Comparison of ENCODE assay signal across 8 cellular contexts in the genomic region with DNA sequence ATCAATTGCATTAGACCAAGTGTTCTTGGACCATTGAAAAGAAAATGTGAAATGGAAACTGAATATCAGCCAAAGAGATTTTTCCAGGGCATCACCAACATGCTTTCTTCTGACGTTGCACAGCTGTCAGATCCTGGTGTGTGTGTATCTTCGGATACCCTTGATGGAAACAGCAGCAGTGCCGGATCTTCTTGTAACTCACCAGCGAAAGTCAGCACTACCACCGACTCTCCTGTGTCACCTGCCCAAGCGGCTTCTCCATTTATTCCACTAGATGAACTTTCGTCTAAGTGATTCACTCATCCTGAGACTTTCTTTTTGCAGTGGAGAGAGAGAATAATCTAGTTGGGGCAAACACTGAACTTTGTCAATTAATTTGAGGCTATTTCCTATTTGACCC.
DNase-seq lines count a peak whose midpoint lies in the region; FAIRE-seq lines count a peak whose summit lies in the region.

No MANE protein-coding gene starts in this region.

- H3K27me3 ChIP-seq in iPS DF 6.9 (ENCODE audit: control insufficient read depth, insufficient read depth, low read length) = no peaks in the 10 kb centered on the region; the same call in 1 of the 2 replicates
- no peaks in the 10 kb centered on the region for H3K27me3 ChIP-seq in subcutaneous abdominal adipose tissue (ENCODE audit: control insufficient read depth in 5 of 5, insufficient read depth in 4 of 5, low read length in 5 of 5)

- H3K4me1 ChIP-seq in iPS DF 6.9 (ENCODE audit: control insufficient read depth, insufficient read depth, low read length) (no peaks in the 10 kb centered on the region), subcutaneous abdominal adipose tissue (ENCODE audit: control insufficient read depth in 5 of 5, insufficient read depth in 5 of 5, low read length in 5 of 5) (peaks cover 10 to 63% (median 56%) of the 10 kb centered on the region in 5 donors)

- H3K36me3 ChIP-seq in iPS DF 6.9 (ENCODE audit: control insufficient read depth, insufficient read depth, low read length) (no peaks in the 10 kb centered on the region), subcutaneous abdominal adipose tissue (ENCODE audit: control insufficient read depth in 5 of 5, insufficient read depth in 5 of 5, low read length in 5 of 5) (no peaks in the 10 kb centered on the region)

- no peaks in the 10 kb centered on the region for H3K36me3 Mint-ChIP-seq in T-helper 2 cell treated with Interferon-gamma antibody and Interleukin-4, amounts not matched to agents 5 μg/mL and 100 μg/mL, for 36 hours (ENCODE audit: low read depth)

- peaks cover 8% of the 10 kb centered on the region for H3K4me1 Mint-ChIP-seq in T-helper 2 cell treated with Interferon-gamma antibody and Interleukin-4, amounts not matched to agents 5 μg/mL and 100 μg/mL, for 36 hours (ENCODE audit: low read depth)

- H3K9me3 Mint-ChIP-seq in T-helper 2 cell treated with Interferon-gamma antibody and Interleukin-4, amounts not matched to agents 5 μg/mL and 100 μg/mL, for 36 hours = no peaks in the 10 kb centered on the region

- no peak overlapping the region for H3K27ac Mint-ChIP-seq in T-helper 2 cell treated with Interferon-gamma antibody and Interleukin-4, amounts not matched to agents 5 μg/mL and 100 μg/mL, for 36 hours

- H3K27me3 Mint-ChIP-seq in T-helper 2 cell treated with Interferon-gamma antibody and Interleukin-4, amounts not matched to agents 5 μg/mL and 100 μg/mL, for 36 hours (ENCODE audit: low read depth) = no peaks in the 10 kb centered on the region

- H3K9ac ChIP-seq in subcutaneous abdominal adipose tissue (ENCODE audit: low read length in 5 of 5) = peak overlapping the region; percentile 79 to 97 (median 92)

- no CpG with 5 or more reads among the region's 7 CpGs for whole genome bisulfite sequencing in iPS DF 6.9 (ENCODE audit: insufficient coverage, insufficient read length)

- DNase-seq in NCI-H1417 (lab: John Stamatoyannopoulos, UW) (peak in 2 of 3 experiments; percentile 1 to 58), NCI-H1417 treated with DMSO at 0.1 percent for 48 hours (lab: John Stamatoyannopoulos, UW) (no peak), iPS DF 6.9 (ENCODE audit: low read depth, low spot score) (no peak), NCI-H1436 treated with DMSO at 0.1 percent for 48 hours (lab: John Stamatoyannopoulos, UW) (no peak), HTR-8/SVneo (ENCODE audit: insufficient read length, low spot score) (no peak), LoVo (ENCODE audit: low spot score) (no peak)
- DNase-seq in T-helper 2 cell treated with Interferon-gamma antibody and Interleukin-4, amounts not matched to agents 5 μg/mL and 100 μg/mL, for 36 hours (ENCODE audit: low spot score) = peak; percentile 24

- H3K27ac ChIP-seq in iPS DF 6.9 (ENCODE audit: low read length) = no peak overlapping the region
- peak overlapping the region; percentile 93 for H3K27ac ChIP-seq in subcutaneous abdominal adipose tissue (ENCODE audit: low read depth, low read length)

- H3K9me3 ChIP-seq in iPS DF 6.9 (ENCODE audit: control insufficient read depth, insufficient read depth, low read length) (no peaks in the 10 kb centered on the region), subcutaneous abdominal adipose tissue (ENCODE audit: control insufficient read depth in 5 of 5, low read length in 5 of 5) (no peaks in the 10 kb centered on the region)

- FAIRE-seq in HTR-8/SVneo (lab: Jason Lieb, UNC) = no peak

- H3K4me3 Mint-ChIP-seq in T-helper 2 cell treated with Interferon-gamma antibody and Interleukin-4, amounts not matched to agents 5 μg/mL and 100 μg/mL, for 36 hours = no peak overlapping the region

- H3K4me3 ChIP-seq in iPS DF 6.9 (ENCODE audit: low read length) (peak overlapping the region; percentile 59; the same call in 1 of the 2 replicates), subcutaneous abdominal adipose tissue (ENCODE audit: low read depth in 1 of 5, low read length in 5 of 5) (peak overlapping the region; percentile 80 to 97 (median 89))

Comparison
In these comparisons a context has a peak if more than half of its experiments do, and no peak if none do; other contexts are left out.
1. DNase-seq: peak in NCI-H1417 (2 of 3) and T-helper 2 cell treated with Interferon-gamma antibody and Interleukin-4, amounts not matched to agents 5 μg/mL and 100 μg/mL, for 36 hours (single experiment); none in NCI-H1417 treated with DMSO at 0.1 percent for 48 hours (single experiment), iPS DF 6.9 (single experiment), NCI-H1436 treated with DMSO at 0.1 percent for 48 hours (single experiment), HTR-8/SVneo (single experiment) and LoVo (single experiment).